In the genomic region with DNA sequence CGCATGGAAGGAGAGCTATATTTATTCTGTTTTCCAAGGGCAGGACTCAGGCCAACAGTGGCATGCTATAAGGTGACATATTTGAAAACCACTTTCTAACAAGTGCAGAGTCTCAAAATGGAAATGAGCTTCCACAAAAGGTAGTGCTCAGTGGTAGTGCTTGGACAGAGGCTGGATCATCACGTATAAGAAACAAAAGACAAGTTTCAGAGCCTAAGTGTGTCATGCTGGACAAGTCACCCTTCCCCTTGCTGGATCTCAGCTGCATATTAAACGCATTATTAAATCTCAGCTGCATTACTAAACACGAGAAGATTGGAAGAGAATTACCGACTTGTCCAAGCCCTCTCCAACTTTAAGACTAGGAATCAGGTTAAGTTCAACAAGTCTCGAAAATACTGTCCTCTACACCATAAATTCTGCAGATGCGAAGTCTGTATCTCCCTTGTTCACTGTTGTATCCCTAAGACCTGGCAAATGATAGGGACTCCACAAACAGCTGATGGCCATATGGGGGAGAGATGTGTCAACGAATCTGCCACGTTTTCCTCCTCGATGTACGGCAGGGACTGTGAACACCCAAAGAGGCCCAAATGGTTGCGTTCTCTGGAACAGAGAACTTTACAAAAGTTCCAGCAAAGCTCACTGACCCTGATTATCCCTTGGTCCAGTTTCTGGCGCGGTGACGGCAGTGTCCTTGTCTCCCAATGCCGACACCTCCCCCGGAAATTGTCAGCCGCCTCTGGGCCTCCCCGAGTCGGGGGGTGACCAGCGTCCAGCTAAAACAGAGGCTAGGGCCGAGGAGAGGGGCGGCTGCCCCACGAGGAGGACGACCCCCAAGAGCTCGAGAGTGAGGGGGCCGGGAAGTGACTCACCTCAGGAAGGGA, we compare ENCODE assay signal across 8 cellular contexts. TPM values are rescaled to one million over a fixed set of nuclear protein-coding genes. Genes with fewer than 3 reads are reported as not detected.
DNase-seq lines count a peak whose midpoint lies in the region; ATAC-seq and TF ChIP-seq lines count a peak whose summit lies in the region.

No MANE protein-coding gene starts in this region.

- peak; percentile 9 to 18 for ATAC-seq in activated CD4-positive, CD25-positive, alpha-beta regulatory T cell treated with anti-CD3 and anti-CD28 coated beads, Interleukin-2, amount 50 U/mL, for 24 hours
- ATAC-seq in HG02763 (IDR thresholded peaks at IDR 0.05; ENCODE audit: unreplicated experiment) (peak; percentile 25), RWPE2 (ENCODE audit: low read depth) (peak; percentile 39)

- peaks cover 4% of the 10 kb centered on the region for H3K4me1 ChIP-seq in RWPE2 (ENCODE audit: insufficient read depth, poor library complexity, severe bottlenecking)

- H3K4me3 ChIP-seq in RWPE2 (ENCODE audit: severe bottlenecking) = peak overlapping the region; percentile 92
- H3K4me3 ChIP-seq in fibroblast of villous mesenchyme (ENCODE audit: low read depth, low read length) = peak overlapping the region; percentile 100

- H3K27ac ChIP-seq in RWPE2 (ENCODE audit: poor library complexity, severe bottlenecking) = peak overlapping the region; percentile 42

- H3K27me3 ChIP-seq in RWPE2 (ENCODE audit: insufficient read depth, poor library complexity, severe bottlenecking) = no peaks in the 10 kb centered on the region

- H3K9me3 ChIP-seq in RWPE2 (ENCODE audit: severe bottlenecking) = no peaks in the 10 kb centered on the region

- DNase-seq in activated CD4-positive, CD25-positive, alpha-beta regulatory T cell (lab: John Stamatoyannopoulos, UW) = no peak
- no peak for DNase-seq in RWPE2 (ENCODE audit: low spot score)
- no peak for DNase-seq in fibroblast of villous mesenchyme (ENCODE audit: low read depth)
- peak; percentile 19 for DNase-seq in pons (ENCODE audit: low spot score)
- no peak for DNase-seq in NCI-H2196 (lab: John Stamatoyannopoulos, UW; ENCODE audit: unreplicated experiment)
- no peak for DNase-seq in NCI-H510A treated with DMSO at 0.1 percent for 48 hours (lab: John Stamatoyannopoulos, UW)

- TF ChIP-seq CTCF in RWPE2 (IDR thresholded peaks at IDR 0.05; ENCODE audit: poor library complexity, severe bottlenecking) (no peak), fibroblast of villous mesenchyme (IDR thresholded peaks at IDR 0.05; ENCODE audit: insufficient read depth, low read depth, low read length) (no peak)

- peaks cover 8% of the 10 kb centered on the region for H3K36me3 ChIP-seq in RWPE2 (ENCODE audit: low read depth)

RNA-seq across cellular contexts. Expression of a gene that starts 0.6 kb away (rescaled TPM):
- total RNA-seq in fibroblast of villous mesenchyme = 45.1 and 51.8 TPM in 2 replicates

RNA-seq across cellular contexts. Expression of a gene that starts 32.3 kb away (rescaled TPM):
- under 0.01 TPM in 2 replicates for total RNA-seq in fibroblast of villous mesenchyme
